In genomic region chr15:77706482-77707244, GRCh38 we compare ENCODE assay signal across 25 cellular contexts.
DNase-seq lines count a peak whose midpoint lies in the region; TF ChIP-seq lines count a peak whose summit lies in the region.
"Had no signal": no experiment of that assay in that cellular context is flagged by ENCODE, and none has a peak within 500 bp of the region (broad histone marks: within the 10 kb centered on the region; RNA-seq: fewer than 3 reads in every experiment).

No MANE protein-coding gene starts in this region.

- no peaks in the 10 kb centered on the region for H3K36me3 ChIP-seq in HEK293 (ENCODE audit: control insufficient read depth in 2 of 2, insufficient read depth in 1 of 2, low read length in 2 of 2)

- no peak overlapping the region for H3K4me3 ChIP-seq in HEK293 (ENCODE audit: low read depth, low read length)
- H3K4me3 ChIP-seq: GM23338 had no signal

- POLR2A ChIA-PET in HEK293 (lab: Yijun Ruan, JAX), result no interaction called here

- TF ChIP-seq CTCF in HEK293 (tag by site-specific recombination; IDR thresholded peaks at IDR 0.05), result no peak

- H3K27ac ChIP-seq in HEK293 (ENCODE audit: extremely low read depth, low read depth, low read length) (no peak overlapping the region), cingulate gyrus (ENCODE audit: low read depth, low read length) (peak overlapping the region; percentile 58), temporal lobe (ENCODE audit: low read depth, low read length) (peak overlapping the region; percentile 68)
- H3K27ac ChIP-seq: RWPE1 had no signal

- CTCF ChIA-PET in HEK293 (lab: Yijun Ruan, JAX), result interaction anchor here (0.6 to 1.2 kb wide), 2 partner anchors 115 to 562 kb away, joined by 3 to 5 read pairs; no protein-coding TSS in a partner anchor

- H3K9me3 ChIP-seq in HEK293 (ENCODE audit: control insufficient read depth, insufficient read depth, low read depth, low read length), result no peaks in the 10 kb centered on the region
- H3K9me3 ChIP-seq: SK-N-SH had no signal

- H3K4me1 ChIP-seq in HEK293 (ENCODE audit: control insufficient read depth, insufficient read depth, low read length), result no peaks in the 10 kb centered on the region

- DNase-seq in NCI-H146 (lab: John Stamatoyannopoulos, UW), result peak; percentile 17
- DNase-seq in NCI-H146 treated with DMSO at 0.1 percent for 48 hours (lab: John Stamatoyannopoulos, UW; ENCODE audit: unreplicated experiment), result no peak
- DNase-seq in NCI-H82 (lab: John Stamatoyannopoulos, UW), result no peak
- DNase-seq in UCSD-AML1 (lab: John Stamatoyannopoulos, UW; ENCODE audit: unreplicated experiment), result no peak
- DNase-seq: 8988T, ACHN, DMS153, DND-41, H9, HFFc6, KBM-7, NCI-H1105 treated with DMSO at 0.1 percent for 48 hours, NCI-H187, NCI-H2081 treated with DMSO at 0.1 percent for 48 hours, NCI-H2171, NCI-H226, NCI-H524, SIG-M5, SK-N-SH, SW 1271 had no signal

TF ChIP-seq in HEK293, 187 proteins besides CTCF, POLR2A, EP300 and RAD21:
- TF ChIP-seq ZNF138 (tag by site-specific recombination; IDR thresholded peaks at IDR 0.05; ENCODE audit: borderline replicate concordance) (no peak), MEIS1 (CRISPR knock-in tag; IDR thresholded peaks at IDR 0.05; ENCODE audit: borderline replicate concordance) (no peak), ZIC2 (tag by site-specific recombination; IDR thresholded peaks at IDR 0.05) (peak; percentile 41), ZNF184 (tag by site-specific recombination; IDR thresholded peaks at IDR 0.05) (no peak), ZBTB1 (tag by site-specific recombination; IDR thresholded peaks at IDR 0.05) (no peak)
